ENCODE assay signal across 1 cellular context in the genomic region with DNA sequence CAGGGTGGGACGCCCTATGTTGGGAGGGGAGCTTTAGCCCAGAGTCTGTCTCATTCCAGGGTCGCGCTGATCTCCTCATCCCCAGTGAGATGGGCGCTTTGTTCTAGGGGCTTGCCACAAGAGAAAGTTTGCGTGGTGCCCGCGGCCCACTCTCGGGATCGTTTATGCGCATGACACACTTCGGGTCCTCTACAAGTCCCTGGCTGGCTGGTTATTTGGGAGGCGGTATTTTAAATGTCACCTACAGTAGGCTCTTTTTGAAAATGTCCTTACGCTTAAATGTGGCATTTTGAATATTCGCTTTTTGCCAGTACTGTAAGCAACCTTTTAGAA.
TF ChIP-seq lines count a peak whose summit lies in the region.

No MANE protein-coding gene starts in this region.

TF ChIP-seq in GM12878, 131 proteins besides CTCF, POLR2A, EP300 and RAD21:
- TF ChIP-seq, protein P1, sequence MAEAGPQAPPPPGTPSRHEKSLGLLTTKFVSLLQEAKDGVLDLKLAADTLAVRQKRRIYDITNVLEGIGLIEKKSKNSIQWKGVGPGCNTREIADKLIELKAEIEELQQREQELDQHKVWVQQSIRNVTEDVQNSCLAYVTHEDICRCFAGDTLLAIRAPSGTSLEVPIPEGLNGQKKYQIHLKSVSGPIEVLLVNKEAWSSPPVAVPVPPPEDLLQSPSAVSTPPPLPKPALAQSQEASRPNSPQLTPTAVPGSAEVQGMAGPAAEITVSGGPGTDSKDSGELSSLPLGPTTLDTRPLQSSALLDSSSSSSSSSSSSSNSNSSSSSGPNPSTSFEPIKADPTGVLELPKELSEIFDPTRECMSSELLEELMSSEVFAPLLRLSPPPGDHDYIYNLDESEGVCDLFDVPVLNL (IDR thresholded peaks at IDR 0.05; ENCODE audit: low read depth, low read length), result peak; percentile 62
- no peak for TF ChIP-seq ETV6 (conservative IDR thresholded peaks at IDR 0.05 in 1 of 2, IDR thresholded peaks at IDR 0.05 in 1 of 2; ENCODE audit: borderline replicate concordance in 1 of 2, low read depth in 1 of 2)
